ENCODE assay signal across 1 cellular context in the genomic region with DNA sequence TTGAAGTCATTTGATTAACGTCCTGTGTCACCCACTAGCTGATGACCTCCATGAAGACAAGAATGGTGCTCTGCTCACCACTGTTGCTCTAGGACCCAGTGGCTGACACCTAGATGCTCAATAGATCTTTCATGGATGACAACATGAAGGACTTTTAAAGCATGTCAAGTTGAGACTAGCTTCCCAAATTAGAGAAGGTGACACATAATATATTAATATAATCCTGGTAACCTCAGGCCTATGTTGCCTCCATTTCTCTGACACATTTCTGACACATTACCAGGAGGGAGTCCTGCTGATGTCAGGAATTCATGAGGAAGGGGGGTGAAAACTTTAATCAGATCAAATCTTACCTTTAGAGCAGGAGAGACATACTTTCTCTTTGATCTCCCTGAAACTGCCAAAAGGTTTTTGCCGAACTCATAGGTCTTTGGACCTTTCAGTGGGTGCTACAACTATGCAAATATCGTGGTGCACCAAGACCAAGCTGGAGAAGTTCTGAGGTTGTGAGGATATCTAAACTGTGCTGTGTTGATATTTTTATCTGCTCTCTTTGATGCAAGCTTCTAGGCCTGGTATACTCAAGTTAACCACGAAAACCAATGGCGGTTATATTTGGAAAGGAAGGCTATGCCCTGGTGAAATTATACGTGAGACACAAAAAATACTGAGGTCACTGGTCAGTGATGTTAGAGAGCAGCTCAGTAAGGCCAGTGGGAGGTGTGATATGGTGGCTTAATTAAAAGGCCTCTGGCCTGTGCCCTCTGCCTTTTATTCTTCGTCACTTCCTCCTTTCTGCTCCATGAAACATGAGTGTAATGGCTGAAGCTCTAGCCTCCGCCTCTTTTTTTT.
A peak's percentile ranks its signal among the peaks of the same experiment; 100 is the strongest.
TF ChIP-seq lines count a peak whose summit lies in the region.

No MANE protein-coding gene starts in this region.

TF ChIP-seq in GM12878, 131 proteins besides CTCF, POLR2A, EP300 and RAD21 (continued from another document and continues in another):
- TF ChIP-seq TCF7 (IDR thresholded peaks at IDR 0.05; ENCODE audit: borderline replicate concordance) (peak; percentile 75; the same call in 1 of the 2 replicates), SP1 (IDR thresholded peaks at IDR 0.05; ENCODE audit: low read depth, low read length) (no peak), ZSCAN29 (IDR thresholded peaks at IDR 0.05) (no peak), EZH2 (IDR thresholded peaks at IDR 0.05; ENCODE audit: borderline replicate concordance, control insufficient read depth, low read depth, low read length) (no peak), PML (IDR thresholded peaks at IDR 0.05; ENCODE audit: low read length) (no peak; the same call in 1 of the 2 replicates), RCOR1 (conservative IDR thresholded peaks at IDR 0.05; ENCODE audit: low read depth, low read length) (0 out of 2 replicates have a peak, but pooled peaks have one; percentile 50), ZNF24 (IDR thresholded peaks at IDR 0.05) (no peak), NR2C2 (IDR thresholded peaks at IDR 0.05; ENCODE audit: borderline replicate concordance, control insufficient read depth, insufficient read length, low read depth) (no peak), IKZF2 (IDR thresholded peaks at IDR 0.05) (peak; percentile 75 to 78), CHD2 (IDR thresholded peaks at IDR 0.05; ENCODE audit: borderline replicate concordance, low read depth, low read length) (no peak), SUZ12 (IDR thresholded peaks at IDR 0.05; ENCODE audit: unreplicated experiment) (no peak), LARP7 (IDR thresholded peaks at IDR 0.05) (no peak), EGR1 (IDR thresholded peaks at IDR 0.05; ENCODE audit: borderline replicate concordance in 1 of 2, low read depth in 2 of 2, low read length in 2 of 2) (no peak), TBL1XR1 (IDR thresholded peaks at IDR 0.05; ENCODE audit: low read depth, low read length) (peak; percentile 98), FOXK2 (IDR thresholded peaks at IDR 0.05) (no peak), BACH1 (IDR thresholded peaks at IDR 0.05; ENCODE audit: borderline replicate concordance) (no peak; the same call in 1 of the 2 replicates), SIN3A (IDR thresholded peaks at IDR 0.05; ENCODE audit: low read depth, low read length) (no peak), FOXM1 (IDR thresholded peaks at IDR 0.05; ENCODE audit: low read depth, low read length) (peak; percentile 87; the same call in 1 of the 2 replicates), IRF4 (IDR thresholded peaks at IDR 0.05; ENCODE audit: low read depth, low read length) (0 out of 2 replicates have a peak, but pooled peaks have one; percentile 62), GATAD2B (conservative IDR thresholded peaks at IDR 0.05; ENCODE audit: low read depth) (peak; percentile 41; the same call in 1 of the 2 replicates), MTA3 (IDR thresholded peaks at IDR 0.05; ENCODE audit: borderline replicate concordance, low read length) (peak; percentile 95; the same call in 1 of the 2 replicates), RB1 (IDR thresholded peaks at IDR 0.05; ENCODE audit: borderline replicate concordance) (no peak), RUNX3 (IDR thresholded peaks at IDR 0.05; ENCODE audit: low read length) (peak; percentile 100), DPF2 (IDR thresholded peaks at IDR 0.05) (peak; percentile 73), SMAD1 (IDR thresholded peaks at IDR 0.05; ENCODE audit: low read depth, partially characterized antibody) (no peak), POLR2AphosphoS5 (IDR thresholded peaks at IDR 0.05; ENCODE audit: low read length) (no peak), MYC (IDR thresholded peaks at IDR 0.05; ENCODE audit: insufficient read depth, insufficient read length, insufficient replicate concordance, low read length, severe bottlenecking) (no peak), SMAD5 (IDR thresholded peaks at IDR 0.05; ENCODE audit: low read depth) (no peak)
- TF ChIP-seq, protein P1, sequence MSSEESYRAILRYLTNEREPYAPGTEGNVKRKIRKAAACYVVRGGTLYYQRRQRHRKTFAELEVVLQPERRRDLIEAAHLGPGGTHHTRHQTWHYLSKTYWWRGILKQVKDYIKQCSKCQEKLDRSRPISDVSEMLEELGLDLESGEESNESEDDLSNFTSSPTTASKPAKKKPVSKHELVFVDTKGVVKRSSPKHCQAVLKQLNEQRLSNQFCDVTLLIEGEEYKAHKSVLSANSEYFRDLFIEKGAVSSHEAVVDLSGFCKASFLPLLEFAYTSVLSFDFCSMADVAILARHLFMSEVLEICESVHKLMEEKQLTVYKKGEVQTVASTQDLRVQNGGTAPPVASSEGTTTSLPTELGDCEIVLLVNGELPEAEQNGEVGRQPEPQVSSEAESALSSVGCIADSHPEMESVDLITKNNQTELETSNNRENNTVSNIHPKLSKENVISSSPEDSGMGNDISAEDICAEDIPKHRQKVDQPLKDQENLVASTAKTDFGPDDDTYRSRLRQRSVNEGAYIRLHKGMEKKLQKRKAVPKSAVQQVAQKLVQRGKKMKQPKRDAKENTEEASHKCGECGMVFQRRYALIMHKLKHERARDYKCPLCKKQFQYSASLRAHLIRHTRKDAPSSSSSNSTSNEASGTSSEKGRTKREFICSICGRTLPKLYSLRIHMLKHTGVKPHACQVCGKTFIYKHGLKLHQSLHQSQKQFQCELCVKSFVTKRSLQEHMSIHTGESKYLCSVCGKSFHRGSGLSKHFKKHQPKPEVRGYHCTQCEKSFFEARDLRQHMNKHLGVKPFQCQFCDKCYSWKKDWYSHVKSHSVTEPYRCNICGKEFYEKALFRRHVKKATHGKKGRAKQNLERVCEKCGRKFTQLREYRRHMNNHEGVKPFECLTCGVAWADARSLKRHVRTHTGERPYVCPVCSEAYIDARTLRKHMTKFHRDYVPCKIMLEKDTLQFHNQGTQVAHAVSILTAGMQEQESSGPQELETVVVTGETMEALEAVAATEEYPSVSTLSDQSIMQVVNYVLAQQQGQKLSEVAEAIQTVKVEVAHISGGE (CRISPR knock-in tag; IDR thresholded peaks at IDR 0.05): no peak
- TF ChIP-seq, protein P2, sequence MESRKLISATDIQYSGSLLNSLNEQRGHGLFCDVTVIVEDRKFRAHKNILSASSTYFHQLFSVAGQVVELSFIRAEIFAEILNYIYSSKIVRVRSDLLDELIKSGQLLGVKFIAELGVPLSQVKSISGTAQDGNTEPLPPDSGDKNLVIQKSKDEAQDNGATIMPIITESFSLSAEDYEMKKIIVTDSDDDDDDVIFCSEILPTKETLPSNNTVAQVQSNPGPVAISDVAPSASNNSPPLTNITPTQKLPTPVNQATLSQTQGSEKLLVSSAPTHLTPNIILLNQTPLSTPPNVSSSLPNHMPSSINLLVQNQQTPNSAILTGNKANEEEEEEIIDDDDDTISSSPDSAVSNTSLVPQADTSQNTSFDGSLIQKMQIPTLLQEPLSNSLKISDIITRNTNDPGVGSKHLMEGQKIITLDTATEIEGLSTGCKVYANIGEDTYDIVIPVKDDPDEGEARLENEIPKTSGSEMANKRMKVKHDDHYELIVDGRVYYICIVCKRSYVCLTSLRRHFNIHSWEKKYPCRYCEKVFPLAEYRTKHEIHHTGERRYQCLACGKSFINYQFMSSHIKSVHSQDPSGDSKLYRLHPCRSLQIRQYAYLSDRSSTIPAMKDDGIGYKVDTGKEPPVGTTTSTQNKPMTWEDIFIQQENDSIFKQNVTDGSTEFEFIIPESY (IDR thresholded peaks at IDR 0.05): no peak
- TF ChIP-seq, protein P3, sequence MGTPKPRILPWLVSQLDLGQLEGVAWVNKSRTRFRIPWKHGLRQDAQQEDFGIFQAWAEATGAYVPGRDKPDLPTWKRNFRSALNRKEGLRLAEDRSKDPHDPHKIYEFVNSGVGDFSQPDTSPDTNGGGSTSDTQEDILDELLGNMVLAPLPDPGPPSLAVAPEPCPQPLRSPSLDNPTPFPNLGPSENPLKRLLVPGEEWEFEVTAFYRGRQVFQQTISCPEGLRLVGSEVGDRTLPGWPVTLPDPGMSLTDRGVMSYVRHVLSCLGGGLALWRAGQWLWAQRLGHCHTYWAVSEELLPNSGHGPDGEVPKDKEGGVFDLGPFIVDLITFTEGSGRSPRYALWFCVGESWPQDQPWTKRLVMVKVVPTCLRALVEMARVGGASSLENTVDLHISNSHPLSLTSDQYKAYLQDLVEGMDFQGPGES (IDR thresholded peaks at IDR 0.05): no peak
- TF ChIP-seq, protein P4, sequence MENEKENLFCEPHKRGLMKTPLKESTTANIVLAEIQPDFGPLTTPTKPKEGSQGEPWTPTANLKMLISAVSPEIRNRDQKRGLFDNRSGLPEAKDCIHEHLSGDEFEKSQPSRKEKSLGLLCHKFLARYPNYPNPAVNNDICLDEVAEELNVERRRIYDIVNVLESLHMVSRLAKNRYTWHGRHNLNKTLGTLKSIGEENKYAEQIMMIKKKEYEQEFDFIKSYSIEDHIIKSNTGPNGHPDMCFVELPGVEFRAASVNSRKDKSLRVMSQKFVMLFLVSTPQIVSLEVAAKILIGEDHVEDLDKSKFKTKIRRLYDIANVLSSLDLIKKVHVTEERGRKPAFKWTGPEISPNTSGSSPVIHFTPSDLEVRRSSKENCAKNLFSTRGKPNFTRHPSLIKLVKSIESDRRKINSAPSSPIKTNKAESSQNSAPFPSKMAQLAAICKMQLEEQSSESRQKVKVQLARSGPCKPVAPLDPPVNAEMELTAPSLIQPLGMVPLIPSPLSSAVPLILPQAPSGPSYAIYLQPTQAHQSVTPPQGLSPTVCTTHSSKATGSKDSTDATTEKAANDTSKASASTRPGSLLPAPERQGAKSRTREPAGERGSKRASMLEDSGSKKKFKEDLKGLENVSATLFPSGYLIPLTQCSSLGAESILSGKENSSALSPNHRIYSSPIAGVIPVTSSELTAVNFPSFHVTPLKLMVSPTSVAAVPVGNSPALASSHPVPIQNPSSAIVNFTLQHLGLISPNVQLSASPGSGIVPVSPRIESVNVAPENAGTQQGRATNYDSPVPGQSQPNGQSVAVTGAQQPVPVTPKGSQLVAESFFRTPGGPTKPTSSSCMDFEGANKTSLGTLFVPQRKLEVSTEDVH (IDR thresholded peaks at IDR 0.05; ENCODE audit: low read depth, partially characterized antibody): peak; percentile 26
- TF ChIP-seq, protein P5, sequence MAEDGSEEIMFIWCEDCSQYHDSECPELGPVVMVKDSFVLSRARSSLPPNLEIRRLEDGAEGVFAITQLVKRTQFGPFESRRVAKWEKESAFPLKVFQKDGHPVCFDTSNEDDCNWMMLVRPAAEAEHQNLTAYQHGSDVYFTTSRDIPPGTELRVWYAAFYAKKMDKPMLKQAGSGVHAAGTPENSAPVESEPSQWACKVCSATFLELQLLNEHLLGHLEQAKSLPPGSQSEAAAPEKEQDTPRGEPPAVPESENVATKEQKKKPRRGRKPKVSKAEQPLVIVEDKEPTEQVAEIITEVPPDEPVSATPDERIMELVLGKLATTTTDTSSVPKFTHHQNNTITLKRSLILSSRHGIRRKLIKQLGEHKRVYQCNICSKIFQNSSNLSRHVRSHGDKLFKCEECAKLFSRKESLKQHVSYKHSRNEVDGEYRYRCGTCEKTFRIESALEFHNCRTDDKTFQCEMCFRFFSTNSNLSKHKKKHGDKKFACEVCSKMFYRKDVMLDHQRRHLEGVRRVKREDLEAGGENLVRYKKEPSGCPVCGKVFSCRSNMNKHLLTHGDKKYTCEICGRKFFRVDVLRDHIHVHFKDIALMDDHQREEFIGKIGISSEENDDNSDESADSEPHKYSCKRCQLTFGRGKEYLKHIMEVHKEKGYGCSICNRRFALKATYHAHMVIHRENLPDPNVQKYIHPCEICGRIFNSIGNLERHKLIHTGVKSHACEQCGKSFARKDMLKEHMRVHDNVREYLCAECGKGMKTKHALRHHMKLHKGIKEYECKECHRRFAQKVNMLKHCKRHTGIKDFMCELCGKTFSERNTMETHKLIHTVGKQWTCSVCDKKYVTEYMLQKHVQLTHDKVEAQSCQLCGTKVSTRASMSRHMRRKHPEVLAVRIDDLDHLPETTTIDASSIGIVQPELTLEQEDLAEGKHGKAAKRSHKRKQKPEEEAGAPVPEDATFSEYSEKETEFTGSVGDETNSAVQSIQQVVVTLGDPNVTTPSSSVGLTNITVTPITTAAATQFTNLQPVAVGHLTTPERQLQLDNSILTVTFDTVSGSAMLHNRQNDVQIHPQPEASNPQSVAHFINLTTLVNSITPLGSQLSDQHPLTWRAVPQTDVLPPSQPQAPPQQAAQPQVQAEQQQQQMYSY (CRISPR knock-in tag; IDR thresholded peaks at IDR 0.05): no peak
- TF ChIP-seq, protein P6, sequence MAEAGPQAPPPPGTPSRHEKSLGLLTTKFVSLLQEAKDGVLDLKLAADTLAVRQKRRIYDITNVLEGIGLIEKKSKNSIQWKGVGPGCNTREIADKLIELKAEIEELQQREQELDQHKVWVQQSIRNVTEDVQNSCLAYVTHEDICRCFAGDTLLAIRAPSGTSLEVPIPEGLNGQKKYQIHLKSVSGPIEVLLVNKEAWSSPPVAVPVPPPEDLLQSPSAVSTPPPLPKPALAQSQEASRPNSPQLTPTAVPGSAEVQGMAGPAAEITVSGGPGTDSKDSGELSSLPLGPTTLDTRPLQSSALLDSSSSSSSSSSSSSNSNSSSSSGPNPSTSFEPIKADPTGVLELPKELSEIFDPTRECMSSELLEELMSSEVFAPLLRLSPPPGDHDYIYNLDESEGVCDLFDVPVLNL (IDR thresholded peaks at IDR 0.05; ENCODE audit: low read depth, low read length): no peak
- TF ChIP-seq, protein P7, sequence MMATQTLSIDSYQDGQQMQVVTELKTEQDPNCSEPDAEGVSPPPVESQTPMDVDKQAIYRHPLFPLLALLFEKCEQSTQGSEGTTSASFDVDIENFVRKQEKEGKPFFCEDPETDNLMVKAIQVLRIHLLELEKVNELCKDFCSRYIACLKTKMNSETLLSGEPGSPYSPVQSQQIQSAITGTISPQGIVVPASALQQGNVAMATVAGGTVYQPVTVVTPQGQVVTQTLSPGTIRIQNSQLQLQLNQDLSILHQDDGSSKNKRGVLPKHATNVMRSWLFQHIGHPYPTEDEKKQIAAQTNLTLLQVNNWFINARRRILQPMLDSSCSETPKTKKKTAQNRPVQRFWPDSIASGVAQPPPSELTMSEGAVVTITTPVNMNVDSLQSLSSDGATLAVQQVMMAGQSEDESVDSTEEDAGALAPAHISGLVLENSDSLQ (IDR thresholded peaks at IDR 0.05): no peak
- TF ChIP-seq, protein P8, sequence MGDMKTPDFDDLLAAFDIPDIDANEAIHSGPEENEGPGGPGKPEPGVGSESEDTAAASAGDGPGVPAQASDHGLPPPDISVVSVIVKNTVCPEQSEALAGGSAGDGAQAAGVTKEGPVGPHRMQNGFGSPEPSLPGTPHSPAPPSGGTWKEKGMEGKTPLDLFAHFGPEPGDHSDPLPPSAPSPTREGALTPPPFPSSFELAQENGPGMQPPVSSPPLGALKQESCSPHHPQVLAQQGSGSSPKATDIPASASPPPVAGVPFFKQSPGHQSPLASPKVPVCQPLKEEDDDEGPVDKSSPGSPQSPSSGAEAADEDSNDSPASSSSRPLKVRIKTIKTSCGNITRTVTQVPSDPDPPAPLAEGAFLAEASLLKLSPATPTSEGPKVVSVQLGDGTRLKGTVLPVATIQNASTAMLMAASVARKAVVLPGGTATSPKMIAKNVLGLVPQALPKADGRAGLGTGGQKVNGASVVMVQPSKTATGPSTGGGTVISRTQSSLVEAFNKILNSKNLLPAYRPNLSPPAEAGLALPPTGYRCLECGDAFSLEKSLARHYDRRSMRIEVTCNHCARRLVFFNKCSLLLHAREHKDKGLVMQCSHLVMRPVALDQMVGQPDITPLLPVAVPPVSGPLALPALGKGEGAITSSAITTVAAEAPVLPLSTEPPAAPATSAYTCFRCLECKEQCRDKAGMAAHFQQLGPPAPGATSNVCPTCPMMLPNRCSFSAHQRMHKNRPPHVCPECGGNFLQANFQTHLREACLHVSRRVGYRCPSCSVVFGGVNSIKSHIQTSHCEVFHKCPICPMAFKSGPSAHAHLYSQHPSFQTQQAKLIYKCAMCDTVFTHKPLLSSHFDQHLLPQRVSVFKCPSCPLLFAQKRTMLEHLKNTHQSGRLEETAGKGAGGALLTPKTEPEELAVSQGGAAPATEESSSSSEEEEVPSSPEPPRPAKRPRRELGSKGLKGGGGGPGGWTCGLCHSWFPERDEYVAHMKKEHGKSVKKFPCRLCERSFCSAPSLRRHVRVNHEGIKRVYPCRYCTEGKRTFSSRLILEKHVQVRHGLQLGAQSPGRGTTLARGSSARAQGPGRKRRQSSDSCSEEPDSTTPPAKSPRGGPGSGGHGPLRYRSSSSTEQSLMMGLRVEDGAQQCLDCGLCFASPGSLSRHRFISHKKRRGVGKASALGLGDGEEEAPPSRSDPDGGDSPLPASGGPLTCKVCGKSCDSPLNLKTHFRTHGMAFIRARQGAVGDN (IDR thresholded peaks at IDR 0.05): no peak
